In genomic region chr6:157236040-157236725, GRCh38 we compare ENCODE assay signal across 8 cellular contexts.
DNase-seq lines count a peak whose midpoint lies in the region; ATAC-seq and TF ChIP-seq lines count a peak whose summit lies in the region.

No MANE protein-coding gene starts in this region.

- peak overlapping the region in 9 of 12 donors; percentile 13 to 79 (median 62) for H3K27ac ChIP-seq in heart left ventricle
- H3K27ac ChIP-seq in sigmoid colon = peak overlapping the region; percentile 67 to 84 (median 74)

- peak; percentile 31 for ATAC-seq in GM19351 (IDR thresholded peaks at IDR 0.05; ENCODE audit: unreplicated experiment)
- ATAC-seq in heart left ventricle = peak in 2 of 4 donors; percentile 40 to 49
- no peak for ATAC-seq in GM18870 (IDR thresholded peaks at IDR 0.05; ENCODE audit: unreplicated experiment)

- H3K4me3 Mint-ChIP-seq in activated T-cell treated with anti-CD3 and anti-CD28 coated beads, Interleukin-2, amount 50 U/mL, for 24 hours = peak overlapping the region; percentile 82

- 2 to 38% (median 6%) methylated on average over 16 to 76 of the region's 76 CpGs for WGBS in heart left ventricle, 4 donors
- 3 to 6% methylated on average over 76 of the region's 76 CpGs for WGBS in sigmoid colon, 2 donors

- H3K27me3 ChIP-seq in heart left ventricle (peaks cover 0 to 26% (median 0%) of the 10 kb centered on the region in 9 donors), sigmoid colon (peaks cover 0 to 4% (median 0%) of the 10 kb centered on the region in 3 donors)

- no peak for TF ChIP-seq EP300 in sigmoid colon (IDR thresholded peaks at IDR 0.05)

- intact Hi-C loops in heart left ventricle (cut with DNase I) = loop anchor here in 4 of 10 donors (2.0 to 5.0 kb wide), 2 partner anchors 36 to 37 kb away; no protein-coding TSS in a partner anchor
- intact Hi-C loops in sigmoid colon (cut with DNase I) = loop anchor here (2.0 kb wide), 1 partner anchor 39 kb away; no protein-coding TSS in a partner anchor

- no peak for TF ChIP-seq POLR2A in heart left ventricle (IDR thresholded peaks at IDR 0.05)
- no peak for TF ChIP-seq POLR2A in sigmoid colon (IDR thresholded peaks at IDR 0.05)

- no peak overlapping the region for H3K27ac Mint-ChIP-seq in activated T-cell treated with anti-CD3 and anti-CD28 coated beads, Interleukin-2, amount 50 U/mL, for 24 hours

- peaks cover 60% of the 10 kb centered on the region for H3K27me3 Mint-ChIP-seq in activated T-cell treated with anti-CD3 and anti-CD28 coated beads, Interleukin-2, amount 50 U/mL, for 24 hours

- peak overlapping the region; percentile 13 to 64 (median 58) for H3K4me3 ChIP-seq in heart left ventricle
- peak overlapping the region; percentile 38 to 63 (median 53) for H3K4me3 ChIP-seq in sigmoid colon

- TF ChIP-seq CTCF in heart left ventricle (IDR thresholded peaks at IDR 0.05) = no peak
- TF ChIP-seq CTCF in sigmoid colon (IDR thresholded peaks at IDR 0.05) = no peak

- no peaks in the 10 kb centered on the region for H3K9me3 Mint-ChIP-seq in activated T-cell treated with anti-CD3 and anti-CD28 coated beads, Interleukin-2, amount 50 U/mL, for 24 hours

- H3K36me3 ChIP-seq in heart left ventricle = no peaks in the 10 kb centered on the region
- no peaks in the 10 kb centered on the region for H3K36me3 ChIP-seq in sigmoid colon

- H3K4me1 Mint-ChIP-seq in activated T-cell treated with anti-CD3 and anti-CD28 coated beads, Interleukin-2, amount 50 U/mL, for 24 hours (ENCODE audit: low read depth) = peaks cover 25% of the 10 kb centered on the region

- DNase-seq in activated T-cell treated with anti-CD3 and anti-CD28 coated beads, Interleukin-2, amount 50 U/mL, for 24 hours = peak; percentile 54
- DNase-seq in heart left ventricle = peak in 1 of 5 donors; percentile 23
- DNase-seq in sigmoid colon = peak; percentile 66
- DNase-seq in HUDEP-2 (lab: John Stamatoyannopoulos, UW; ENCODE audit: unreplicated experiment in 76 of 76) = no peak
- no peak for DNase-seq in amygdala (lab: John Stamatoyannopoulos, UW)
- no peak for DNase-seq in midbrain (lab: John Stamatoyannopoulos, UW)

- H3K36me3 Mint-ChIP-seq in activated T-cell treated with anti-CD3 and anti-CD28 coated beads, Interleukin-2, amount 50 U/mL, for 24 hours (ENCODE audit: low read depth) = no peaks in the 10 kb centered on the region

- H3K4me1 ChIP-seq in heart left ventricle (peaks cover 0 to 39% (median 22%) of the 10 kb centered on the region in 12 donors), sigmoid colon (peaks cover 0 to 48% (median 41%) of the 10 kb centered on the region in 4 donors)

- no peaks in the 10 kb centered on the region for H3K9me3 ChIP-seq in heart left ventricle
- H3K9me3 ChIP-seq in sigmoid colon = no peaks in the 10 kb centered on the region

Comparison
In these comparisons a context has a peak if more than half of its experiments do, and no peak if none do; other contexts are left out.
1. DNase-seq: peak in activated T-cell treated with anti-CD3 and anti-CD28 coated beads, Interleukin-2, amount 50 U/mL, for 24 hours (single experiment) and sigmoid colon (single experiment); none in HUDEP-2 (0 of 76), amygdala (0 of 56) and midbrain (single experiment).